ENCODE assay signal across 17 cellular contexts in the genomic region with DNA sequence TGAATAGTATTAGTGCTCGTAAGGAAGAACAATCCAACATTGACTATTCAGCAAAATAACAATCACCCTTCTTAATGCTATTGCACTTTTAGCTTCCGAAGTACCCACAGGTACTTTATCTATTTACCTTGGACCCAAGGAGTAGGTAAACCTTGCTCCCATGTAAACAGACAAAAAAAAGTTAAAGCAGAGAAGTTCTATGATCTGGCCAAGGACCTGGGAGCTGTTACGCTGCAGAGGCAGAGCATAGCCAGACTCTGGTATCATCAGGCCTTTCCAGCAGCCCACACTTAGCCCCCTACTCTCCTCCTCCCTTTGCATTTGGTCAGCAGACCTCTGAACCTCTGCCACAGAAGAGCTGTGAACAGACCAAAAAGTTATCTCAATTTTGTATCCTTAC.
"Had no signal": no experiment of that assay in that cellular context is flagged by ENCODE, and none has a peak within 500 bp of the region (broad histone marks: within the 10 kb centered on the region; RNA-seq: fewer than 3 reads in every experiment).

No MANE protein-coding gene starts in this region.

- H3K27ac Mint-ChIP-seq: activated CD4-positive, alpha-beta T cell treated with anti-CD3 and anti-CD28 coated beads for 36 hours; activated CD8-positive, alpha-beta memory T cell treated with anti-CD3 and anti-CD28 coated beads, Interleukin-2, amount 10 ng/mL, durations not matched to agents 7 days and 5 days; activated CD8-positive, alpha-beta T cell treated with anti-CD3 and anti-CD28 coated beads, Interleukin-2, amount 10 ng/mL, durations not matched to agents 7 days and 5 days; activated naive CD4-positive, alpha-beta T cell treated with anti-CD3 and anti-CD28 coated beads, Interleukin-2, amount 50 U/mL, for 24 hours; activated naive CD8-positive, alpha-beta T cell treated with anti-CD3 and anti-CD28 coated beads, Interleukin-2, amount 50 U/mL, for 24 hours; activated T-helper 2 cell treated with anti-CD3 and anti-CD28 coated beads, Interferon-gamma antibody, Interleukin-2, Interleukin-4, amounts not matched to agents 10 μg/mL and 5 μg/mL and 100 μg/mL, durations not matched to agents 14 hours and 24 hours and 36 hours; naive thymus-derived CD8-positive, alpha-beta T cell; T-helper 2 cell treated with Interferon-gamma antibody and Interleukin-4, amounts not matched to agents 5 μg/mL and 100 μg/mL, for 36 hours had no signal

- H3K36me3 Mint-ChIP-seq: activated CD8-positive, alpha-beta memory T cell treated with anti-CD3 and anti-CD28 coated beads, Interleukin-2, amount 10 ng/mL, durations not matched to agents 7 days and 5 days; activated naive CD4-positive, alpha-beta T cell treated with anti-CD3 and anti-CD28 coated beads, Interleukin-2, amount 50 U/mL, for 24 hours; naive thymus-derived CD8-positive, alpha-beta T cell had no signal

- H3K27me3 Mint-ChIP-seq: activated naive CD4-positive, alpha-beta T cell treated with anti-CD3 and anti-CD28 coated beads, Interleukin-2, amount 50 U/mL, for 24 hours had no signal

- H3K27me3 ChIP-seq: gastroesophageal sphincter, hepatocyte, tibial nerve, uterus had no signal

- H3K4me3 ChIP-seq: gastroesophageal sphincter, hepatocyte, tibial nerve, uterus had no signal

- H3K4me2 ChIP-seq: hepatocyte had no signal

- H3K4me1 ChIP-seq: uterus had no signal

- H3K36me3 ChIP-seq: gastroesophageal sphincter, tibial nerve, uterus had no signal

- H3K4me3 Mint-ChIP-seq: activated CD4-positive, alpha-beta T cell treated with anti-CD3 and anti-CD28 coated beads for 36 hours; activated CD8-positive, alpha-beta memory T cell treated with anti-CD3 and anti-CD28 coated beads, Interleukin-2, amount 10 ng/mL, durations not matched to agents 7 days and 5 days; activated CD8-positive, alpha-beta T cell treated with anti-CD3 and anti-CD28 coated beads, Interleukin-2, amount 10 ng/mL, durations not matched to agents 7 days and 5 days; activated naive CD4-positive, alpha-beta T cell treated with anti-CD3 and anti-CD28 coated beads, Interleukin-2, amount 50 U/mL, for 24 hours; activated naive CD8-positive, alpha-beta T cell treated with anti-CD3 and anti-CD28 coated beads, Interleukin-2, amount 50 U/mL, for 24 hours; naive thymus-derived CD8-positive, alpha-beta T cell; T-helper 2 cell treated with Interferon-gamma antibody and Interleukin-4, amounts not matched to agents 5 μg/mL and 100 μg/mL, for 36 hours had no signal

- DNase-seq: activated CD4-positive, alpha-beta T cell treated with anti-CD3 and anti-CD28 coated beads for 36 hours; activated CD4-positive, CD25-positive, alpha-beta regulatory T cell; activated CD8-positive, alpha-beta memory T cell treated with anti-CD3 and anti-CD28 coated beads, Interleukin-2, amount 10 ng/mL, durations not matched to agents 7 days and 5 days; activated CD8-positive, alpha-beta T cell treated with anti-CD3 and anti-CD28 coated beads, Interleukin-2, amount 10 ng/mL, durations not matched to agents 7 days and 5 days; activated naive CD8-positive, alpha-beta T cell treated with anti-CD3 and anti-CD28 coated beads, Interleukin-2, amount 50 U/mL, for 24 hours; activated T-cell treated with anti-CD3 and anti-CD28 coated beads, Interleukin-2, amount 50 U/mL, for 48 hours; cortex of kidney; naive thymus-derived CD8-positive, alpha-beta T cell; stimulated activated CD4-positive, alpha-beta T cell treated with anti-CD3 and anti-CD28 coated beads, Interleukin-2, amount 100 ng/mL, for 48 hours; stimulated activated naive CD4-positive, alpha-beta T cell treated with Interleukin-2 at 50 U/mL for 16 hours; uterus had no signal

- H3K27ac ChIP-seq: hepatocyte, tibial nerve had no signal

- H3K79me2 ChIP-seq: hepatocyte had no signal

- ATAC-seq: activated CD4-positive, alpha-beta T cell treated with anti-CD3 and anti-CD28 coated beads for 36 hours; activated CD8-positive, alpha-beta memory T cell treated with anti-CD3 and anti-CD28 coated beads, Interleukin-2, amount 10 ng/mL, durations not matched to agents 7 days and 5 days; activated CD8-positive, alpha-beta T cell treated with anti-CD3 and anti-CD28 coated beads, Interleukin-2, amount 10 ng/mL, durations not matched to agents 7 days and 5 days; activated naive CD8-positive, alpha-beta T cell treated with anti-CD3 and anti-CD28 coated beads, Interleukin-2, amount 50 U/mL, for 24 hours; gastroesophageal sphincter; naive thymus-derived CD8-positive, alpha-beta T cell had no signal

- H3K4me1 Mint-ChIP-seq: activated CD4-positive, alpha-beta T cell treated with anti-CD3 and anti-CD28 coated beads for 36 hours; activated CD8-positive, alpha-beta memory T cell treated with anti-CD3 and anti-CD28 coated beads, Interleukin-2, amount 10 ng/mL, durations not matched to agents 7 days and 5 days; activated naive CD4-positive, alpha-beta T cell treated with anti-CD3 and anti-CD28 coated beads, Interleukin-2, amount 50 U/mL, for 24 hours; activated naive CD8-positive, alpha-beta T cell treated with anti-CD3 and anti-CD28 coated beads, Interleukin-2, amount 50 U/mL, for 24 hours; naive thymus-derived CD8-positive, alpha-beta T cell had no signal

- H3K9me3 ChIP-seq: gastroesophageal sphincter, tibial nerve, uterus had no signal

- H2AFZ ChIP-seq: hepatocyte had no signal

- H3K9me3 Mint-ChIP-seq: activated naive CD4-positive, alpha-beta T cell treated with anti-CD3 and anti-CD28 coated beads, Interleukin-2, amount 50 U/mL, for 24 hours; activated naive CD8-positive, alpha-beta T cell treated with anti-CD3 and anti-CD28 coated beads, Interleukin-2, amount 50 U/mL, for 24 hours; activated T-helper 2 cell treated with anti-CD3 and anti-CD28 coated beads, Interferon-gamma antibody, Interleukin-2, Interleukin-4, amounts not matched to agents 10 μg/mL and 5 μg/mL and 100 μg/mL, durations not matched to agents 14 hours and 24 hours and 36 hours; naive thymus-derived CD8-positive, alpha-beta T cell; T-helper 2 cell treated with Interferon-gamma antibody and Interleukin-4, amounts not matched to agents 5 μg/mL and 100 μg/mL, for 36 hours had no signal
